ENCODE assay signal across 34 cellular contexts in the genomic region with DNA sequence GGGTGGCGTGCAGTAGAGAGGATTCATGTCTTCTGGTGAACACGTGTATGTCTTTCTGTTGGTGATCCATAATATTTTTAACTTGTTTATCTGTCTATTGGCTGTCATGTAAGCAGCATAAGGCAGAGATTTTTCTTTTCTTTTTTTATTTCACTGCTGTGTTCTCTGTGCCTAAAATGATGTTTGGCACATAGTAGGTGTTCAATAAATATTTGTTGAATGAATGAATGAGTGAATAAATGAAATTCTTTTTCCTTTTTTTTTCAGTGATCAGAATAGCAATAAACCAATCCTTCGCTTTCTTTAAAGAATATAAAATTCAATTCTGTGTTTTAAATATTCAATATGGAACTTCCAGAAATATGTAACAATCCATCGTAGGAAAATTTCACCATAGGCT. TPM values are rescaled to one million over a fixed set of nuclear protein-coding genes. Genes with fewer than 3 reads are reported as not detected.
"Had no signal": no experiment of that assay in that cellular context is flagged by ENCODE, and none has a peak within 500 bp of the region (broad histone marks: within the 10 kb centered on the region; RNA-seq: fewer than 3 reads in every experiment).

No MANE protein-coding gene starts in this region.

- FAIRE-seq: colon, TTC549 had no signal

- H3K4me3 Mint-ChIP-seq: activated B cell treated with CpG ODN at 0.5 μM for 24 hours; activated CD4-positive, alpha-beta memory T cell treated with anti-CD3 and anti-CD28 coated beads for 36 hours; activated CD4-positive, alpha-beta T cell treated with anti-CD3 and anti-CD28 coated beads, Interleukin-2, amount 10 ng/mL, durations not matched to agents 24 days and 14 days; activated CD8-positive, alpha-beta T cell treated with anti-CD3 and anti-CD28 coated beads for 36 hours; activated naive CD4-positive, alpha-beta T cell treated with anti-CD3 and anti-CD28 coated beads for 36 hours; activated naive CD8-positive, alpha-beta T cell treated with anti-CD3 and anti-CD28 coated beads for 36 hours; activated T-cell treated with anti-CD3 and anti-CD28 coated beads, Interleukin-2, amount 50 U/mL, for 4 hours; activated T-cell treated with anti-CD3 and anti-CD28 coated beads, Interleukin-2, amount 50 U/mL, for 72 hours; activated T-helper 1 cell treated with anti-CD3 and anti-CD28 coated beads, Interleukin-12 subunit alpha, Interleukin-12 subunit beta, Interleukin-2, Interleukin-4 antibody, amounts not matched to agents 30 ng/mL and 10 ng/mL and 1 ng/mL, durations not matched to agents 14 hours and 24 hours and 36 hours; activated T-helper 17 cell treated with anti-CD3 and anti-CD28 coated beads, Interleukin-2, amount 50 U/mL, for 72 hours; brain; T-helper 1 cell treated with Interleukin-12 subunit alpha and Interleukin-12 subunit beta and Interleukin-4 antibody, amounts not matched to agents 30 μg/mL and 1 μg/mL, for 36 hours; T-helper 2 cell treated with Interferon-gamma antibody and Interleukin-4, amounts not matched to agents 5 μg/mL and 100 μg/mL, for 36 hours had no signal

- H3K36me3 Mint-ChIP-seq: activated naive CD4-positive, alpha-beta T cell treated with anti-CD3 and anti-CD28 coated beads, Interleukin-2, amount 50 U/mL, for 72 hours had no signal

- H3K27me3 Mint-ChIP-seq: activated B cell treated with CpG ODN at 0.5 μM for 24 hours; activated CD4-positive, alpha-beta memory T cell treated with anti-CD3 and anti-CD28 coated beads for 36 hours; activated CD4-positive, alpha-beta T cell treated with anti-CD3 and anti-CD28 coated beads, Interleukin-2, amount 10 ng/mL, durations not matched to agents 24 days and 14 days; activated CD8-positive, alpha-beta T cell treated with anti-CD3 and anti-CD28 coated beads for 36 hours; activated naive CD8-positive, alpha-beta T cell treated with anti-CD3 and anti-CD28 coated beads for 36 hours; activated T-helper 17 cell treated with anti-CD3 and anti-CD28 coated beads, Interleukin-2, amount 50 U/mL, for 72 hours; brain had no signal

- H3K4me1 Mint-ChIP-seq: activated B cell treated with CpG ODN at 0.5 μM for 24 hours; activated CD4-positive, alpha-beta T cell treated with anti-CD3 and anti-CD28 coated beads, Interleukin-2, amount 10 ng/mL, durations not matched to agents 24 days and 14 days; activated naive CD8-positive, alpha-beta T cell treated with anti-CD3 and anti-CD28 coated beads for 36 hours; activated T-helper 17 cell treated with anti-CD3 and anti-CD28 coated beads, Interleukin-2, amount 50 U/mL, for 72 hours; brain had no signal

- H3K9me3 Mint-ChIP-seq: activated B cell treated with CpG ODN at 0.5 μM for 24 hours; activated CD4-positive, alpha-beta memory T cell treated with anti-CD3 and anti-CD28 coated beads for 36 hours; activated CD4-positive, alpha-beta T cell treated with anti-CD3 and anti-CD28 coated beads, Interleukin-2, amount 10 ng/mL, durations not matched to agents 24 days and 14 days; activated CD8-positive, alpha-beta T cell treated with anti-CD3 and anti-CD28 coated beads for 36 hours; activated naive CD4-positive, alpha-beta T cell treated with anti-CD3 and anti-CD28 coated beads for 36 hours; activated naive CD4-positive, alpha-beta T cell treated with anti-CD3 and anti-CD28 coated beads, Interleukin-2, amount 50 U/mL, for 72 hours; activated naive CD8-positive, alpha-beta T cell treated with anti-CD3 and anti-CD28 coated beads for 36 hours; activated T-cell treated with anti-CD3 and anti-CD28 coated beads, Interleukin-2, amount 50 U/mL, for 4 hours; activated T-cell treated with anti-CD3 and anti-CD28 coated beads, Interleukin-2, amount 50 U/mL, for 72 hours; activated T-helper 1 cell treated with anti-CD3 and anti-CD28 coated beads, Interleukin-12 subunit alpha, Interleukin-12 subunit beta, Interleukin-2, Interleukin-4 antibody, amounts not matched to agents 30 ng/mL and 10 ng/mL and 1 ng/mL, durations not matched to agents 14 hours and 24 hours and 36 hours; activated T-helper 17 cell treated with anti-CD3 and anti-CD28 coated beads, Interleukin-2, amount 50 U/mL, for 72 hours; brain; T-helper 1 cell treated with Interleukin-12 subunit alpha and Interleukin-12 subunit beta and Interleukin-4 antibody, amounts not matched to agents 30 μg/mL and 1 μg/mL, for 36 hours; T-helper 2 cell treated with Interferon-gamma antibody and Interleukin-4, amounts not matched to agents 5 μg/mL and 100 μg/mL, for 36 hours had no signal

- DNase-seq: activated B cell treated with CpG ODN at 0.5 μM for 24 hours; activated CD4-positive, alpha-beta memory T cell treated with anti-CD3 and anti-CD28 coated beads for 36 hours; activated CD4-positive, alpha-beta T cell treated with anti-CD3 and anti-CD28 coated beads for 4 hours; activated CD4-positive, alpha-beta T cell treated with anti-CD3 and anti-CD28 coated beads, Interleukin-2, amount 10 ng/mL, durations not matched to agents 24 days and 14 days; activated CD4-positive, alpha-beta T cell treated with anti-CD3 and anti-CD28 coated beads, Interleukin-2, amount 50 U/mL, for 1 hour; activated CD4-positive, alpha-beta T cell treated with anti-CD3 and anti-CD28 coated beads, Interleukin-2, amount 50 U/mL, for 4 hours; activated CD4-positive, CD25-positive, alpha-beta regulatory T cell treated with anti-CD3 and anti-CD28 coated beads, Interleukin-2, amount 50 U/mL, for 72 hours; activated CD8-positive, alpha-beta memory T cell treated with anti-CD3 and anti-CD28 coated beads, Interleukin-2, amount 50 U/mL, for 4 hours; activated CD8-positive, alpha-beta T cell treated with anti-CD3 and anti-CD28 coated beads for 36 hours; activated effector memory CD4-positive, alpha-beta T cell treated with anti-CD3 and anti-CD28 coated beads, Interleukin-2, amount 50 U/mL, for 16 hours; activated gamma-delta T cell treated with Interleukin-2 at 50 U/mL for 16 hours; activated naive CD4-positive, alpha-beta T cell; activated naive CD4-positive, alpha-beta T cell treated with anti-CD3 and anti-CD28 coated beads for 36 hours; activated naive CD4-positive, alpha-beta T cell treated with anti-CD3 and anti-CD28 coated beads, Interleukin-2, amount 50 U/mL, for 16 hours; activated naive CD8-positive, alpha-beta T cell treated with anti-CD3 and anti-CD28 coated beads for 36 hours; activated T-cell treated with anti-CD3 and anti-CD28 coated beads for 4 hours; activated T-cell treated with anti-CD3 and anti-CD28 coated beads, Interleukin-2, amount 50 U/mL, for 1 hour; activated T-cell treated with anti-CD3 and anti-CD28 coated beads, Interleukin-2, amount 50 U/mL, for 4 hours; activated T-cell treated with anti-CD3 and anti-CD28 coated beads, Interleukin-2, amount 50 U/mL, for 72 hours; adrenal gland; amniotic stem cell; aorta; central memory CD4-positive, alpha-beta T cell; T-helper 2 cell; T-helper 9 cell had no signal

- H3K4me3 ChIP-seq: adrenal gland had no signal

- H3K27ac ChIP-seq: adrenal gland, VCaP had no signal

- H3K9me3 ChIP-seq: adrenal gland had no signal

- H3K27ac Mint-ChIP-seq: activated B cell treated with CpG ODN at 0.5 μM for 24 hours; activated CD4-positive, alpha-beta memory T cell treated with anti-CD3 and anti-CD28 coated beads for 36 hours; activated CD4-positive, alpha-beta T cell treated with anti-CD3 and anti-CD28 coated beads, Interleukin-2, amount 10 ng/mL, durations not matched to agents 24 days and 14 days; activated CD8-positive, alpha-beta T cell treated with anti-CD3 and anti-CD28 coated beads for 36 hours; activated naive CD4-positive, alpha-beta T cell treated with anti-CD3 and anti-CD28 coated beads for 36 hours; activated naive CD4-positive, alpha-beta T cell treated with anti-CD3 and anti-CD28 coated beads, Interleukin-2, amount 50 U/mL, for 72 hours; activated naive CD8-positive, alpha-beta T cell treated with anti-CD3 and anti-CD28 coated beads for 36 hours; activated T-cell treated with anti-CD3 and anti-CD28 coated beads, Interleukin-2, amount 50 U/mL, for 72 hours; activated T-helper 1 cell treated with anti-CD3 and anti-CD28 coated beads, Interleukin-12 subunit alpha, Interleukin-12 subunit beta, Interleukin-2, Interleukin-4 antibody, amounts not matched to agents 30 ng/mL and 10 ng/mL and 1 ng/mL, durations not matched to agents 14 hours and 24 hours and 36 hours; activated T-helper 17 cell treated with anti-CD3 and anti-CD28 coated beads, Interleukin-2, amount 50 U/mL, for 72 hours; brain; T-helper 1 cell treated with Interleukin-12 subunit alpha and Interleukin-12 subunit beta and Interleukin-4 antibody, amounts not matched to agents 30 μg/mL and 1 μg/mL, for 36 hours; T-helper 2 cell treated with Interferon-gamma antibody and Interleukin-4, amounts not matched to agents 5 μg/mL and 100 μg/mL, for 36 hours had no signal

- H3K27me3 ChIP-seq: adrenal gland had no signal

- H3K4me1 ChIP-seq: adrenal gland had no signal

- ATAC-seq: activated CD8-positive, alpha-beta T cell treated with anti-CD3 and anti-CD28 coated beads for 36 hours; activated naive CD4-positive, alpha-beta T cell treated with anti-CD3 and anti-CD28 coated beads, Interleukin-2, amount 50 U/mL, for 72 hours; activated T-cell treated with anti-CD3 and anti-CD28 coated beads, Interleukin-2, amount 50 U/mL, for 4 hours; activated T-cell treated with anti-CD3 and anti-CD28 coated beads, Interleukin-2, amount 50 U/mL, for 72 hours; activated T-helper 17 cell treated with anti-CD3 and anti-CD28 coated beads, Interleukin-2, amount 50 U/mL, for 72 hours had no signal

- H3K36me3 ChIP-seq: adrenal gland had no signal

RNA-seq across cellular contexts. Expression of gene MAK, which starts 30.0 kb away (rescaled TPM):
- total RNA-seq: activated B cell treated with CpG ODN at 0.5 μM for 24 hours had no signal
